ENCODE assay signal across 1 cellular context in the genomic region with DNA sequence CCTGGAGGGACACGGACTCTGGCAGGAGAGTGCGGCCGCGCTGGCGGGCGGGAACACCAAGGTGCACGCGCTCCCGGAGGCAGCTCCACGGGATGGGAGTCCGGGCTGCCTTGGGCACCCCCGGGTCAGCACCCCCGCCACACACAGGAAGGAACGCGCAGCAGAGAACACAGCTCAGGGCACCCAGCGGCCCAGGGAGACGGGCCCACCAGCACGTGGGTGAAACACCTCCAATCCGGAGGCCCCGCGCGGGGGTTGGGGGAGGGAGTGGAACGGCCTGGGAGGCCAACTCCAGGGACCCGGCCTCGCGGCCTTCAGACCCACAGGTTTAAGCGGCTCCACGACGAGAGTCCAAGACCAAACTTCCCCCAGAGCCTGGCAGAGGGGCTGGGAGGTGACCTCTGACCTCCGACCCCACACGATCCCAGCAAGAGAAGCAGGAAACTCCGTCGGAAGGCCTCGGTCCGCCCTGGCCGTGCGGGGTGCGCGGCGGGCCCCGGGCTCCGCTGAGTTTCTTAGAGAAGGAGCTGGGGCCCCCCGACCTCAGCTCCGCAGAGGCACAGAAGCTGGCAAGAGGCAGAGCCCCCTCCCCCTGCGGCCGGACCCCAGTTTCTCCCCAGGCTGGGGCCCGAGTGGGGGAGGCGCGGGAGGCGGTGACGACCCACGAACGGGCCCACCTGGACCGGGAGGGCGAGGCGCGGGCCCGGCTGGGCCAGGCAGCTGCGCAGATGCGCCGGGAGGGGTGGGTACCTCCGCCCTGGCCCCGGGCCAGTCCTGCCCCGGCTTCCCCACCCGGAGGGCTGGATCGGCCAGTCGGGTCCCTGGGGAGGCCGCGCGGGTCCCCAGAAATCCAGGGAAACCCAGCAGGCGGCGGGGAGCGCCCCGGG.
A peak's percentile ranks its signal among the peaks of the same experiment; 100 is the strongest.
TF ChIP-seq lines count a peak whose summit lies in the region.

No MANE protein-coding gene starts in this region.

TF ChIP-seq in GM12878, 131 proteins besides CTCF, POLR2A, EP300 and RAD21 (continued from another document):
- TF ChIP-seq RB1 (IDR thresholded peaks at IDR 0.05; ENCODE audit: borderline replicate concordance) (0 out of 2 replicates have a peak, but pooled peaks have one; percentile 44), FOXM1 (IDR thresholded peaks at IDR 0.05; ENCODE audit: low read depth, low read length) (no peak)
- TF ChIP-seq, protein P1, sequence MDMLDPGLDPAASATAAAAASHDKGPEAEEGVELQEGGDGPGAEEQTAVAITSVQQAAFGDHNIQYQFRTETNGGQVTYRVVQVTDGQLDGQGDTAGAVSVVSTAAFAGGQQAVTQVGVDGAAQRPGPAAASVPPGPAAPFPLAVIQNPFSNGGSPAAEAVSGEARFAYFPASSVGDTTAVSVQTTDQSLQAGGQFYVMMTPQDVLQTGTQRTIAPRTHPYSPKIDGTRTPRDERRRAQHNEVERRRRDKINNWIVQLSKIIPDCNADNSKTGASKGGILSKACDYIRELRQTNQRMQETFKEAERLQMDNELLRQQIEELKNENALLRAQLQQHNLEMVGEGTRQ (IDR thresholded peaks at IDR 0.05; ENCODE audit: borderline replicate concordance, low read depth, low read length) = peak; percentile 58
